In the genomic region with DNA sequence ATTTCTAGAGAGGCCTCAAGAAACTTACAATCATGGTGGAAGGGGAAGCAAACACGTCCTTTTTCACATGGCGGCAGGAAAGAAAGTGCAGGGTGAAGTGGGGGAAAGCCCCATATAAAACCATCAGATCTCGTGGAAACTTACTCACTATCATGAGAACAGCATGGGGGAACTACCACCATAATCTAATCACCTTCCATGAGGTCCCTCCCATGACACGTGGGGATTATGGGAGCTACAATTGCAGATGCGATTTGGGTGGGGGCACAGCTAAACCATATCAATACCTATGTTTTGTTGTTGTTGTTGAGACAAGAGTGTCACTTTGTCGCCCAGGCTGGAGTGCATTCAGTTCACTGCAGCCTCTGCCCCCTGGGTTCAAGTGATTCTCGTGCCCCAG, we compare ENCODE assay signal across 16 cellular contexts. TPM values are rescaled to one million over a fixed set of nuclear protein-coding genes. Genes with fewer than 3 reads are reported as not detected.
DNase-seq lines count a peak whose midpoint lies in the region; ATAC-seq and TF ChIP-seq lines count a peak whose summit lies in the region.
"Had no signal": no experiment of that assay in that cellular context is flagged by ENCODE, and none has a peak within 500 bp of the region (broad histone marks: within the 10 kb centered on the region; RNA-seq: fewer than 3 reads in every experiment).

No MANE protein-coding gene starts in this region.

- H3K27ac Mint-ChIP-seq in CD4-positive, alpha-beta T cell = peak overlapping the region; percentile 69
- H3K27ac Mint-ChIP-seq in activated B cell treated with CpG ODN at 0.5 μM for 24 hours = peak overlapping the region; percentile 79
- H3K27ac Mint-ChIP-seq in activated naive CD4-positive, alpha-beta T cell treated with anti-CD3 and anti-CD28 coated beads, Interleukin-2, amount 50 U/mL, for 72 hours = peak overlapping the region; percentile 92 to 98
- H3K27ac Mint-ChIP-seq: endodermal cell had no signal

- H3K4me3 Mint-ChIP-seq in CD4-positive, alpha-beta T cell = no peak overlapping the region
- no peak overlapping the region for H3K4me3 Mint-ChIP-seq in activated B cell treated with CpG ODN at 0.5 μM for 24 hours
- H3K4me3 Mint-ChIP-seq: endodermal cell had no signal

- H3K36me3 ChIP-seq in WERI-Rb-1 = peaks cover 14% of the 10 kb centered on the region
- H3K36me3 ChIP-seq in BE2C = peaks cover 6% of the 10 kb centered on the region
- H3K36me3 ChIP-seq: breast epithelium had no signal

- CTCF ChIA-PET in CD4-positive, alpha-beta T cell (lab: Charles Lee) = no interaction called here
- CTCF ChIA-PET in activated B cell treated with CpG ODN at 0.5 μM for 24 hours (lab: Charles Lee) = no interaction called here

- no peak for DNase-seq in CD4-positive, alpha-beta T cell
- DNase-seq in activated B cell treated with CpG ODN at 0.5 μM for 24 hours (no peak), WERI-Rb-1 (no peak), BE2C (no peak), D341Med (ENCODE audit: low spot score) (no peak), GOT3 (lab: John Stamatoyannopoulos, UW) (no peak)
- DNase-seq in activated naive CD4-positive, alpha-beta T cell treated with anti-CD3 and anti-CD28 coated beads, Interleukin-2, amount 50 U/mL, for 72 hours (ENCODE audit: low spot score in 2 of 2) = peak; percentile 24 to 63
- peak; percentile 24 to 42 for DNase-seq in stimulated activated CD4-positive, alpha-beta T cell treated with anti-CD3 and anti-CD28 coated beads, Interleukin-2, amount 100 ng/mL, for 48 hours
- DNase-seq: foreskin keratinocyte, KBM-7, mesendoderm, NCI-H1105 treated with DMSO at 0.1 percent for 48 hours, NCI-H345, occipital lobe had no signal

- POLR2A ChIA-PET in CD4-positive, alpha-beta T cell (lab: Charles Lee) = interaction anchor here (2.2 kb wide), 1 partner anchor 29 kb away, joined by 5 read pairs; no protein-coding TSS in a partner anchor
- POLR2A ChIA-PET in activated B cell treated with CpG ODN at 0.5 μM for 24 hours (lab: Charles Lee) = interaction anchor here (1.0 to 1.5 kb wide), 2 partner anchors 35 to 112 kb away, joined by 3 to 7 read pairs; no protein-coding TSS in a partner anchor

- H3K27me3 ChIP-seq in CD4-positive, alpha-beta T cell (ENCODE audit: control insufficient read depth, insufficient read depth, low read length) = no peaks in the 10 kb centered on the region
- H3K27me3 ChIP-seq in WERI-Rb-1 (ENCODE audit: insufficient read depth, low read depth, severe bottlenecking) (no peaks in the 10 kb centered on the region), BE2C (no peaks in the 10 kb centered on the region)
- H3K27me3 ChIP-seq: breast epithelium, foreskin keratinocyte had no signal

- H3K27ac ChIP-seq in CD4-positive, alpha-beta T cell (ENCODE audit: low read depth, low read length) = no peak overlapping the region
- H3K27ac ChIP-seq in WERI-Rb-1 = no peak overlapping the region
- H3K27ac ChIP-seq: breast epithelium, foreskin keratinocyte had no signal

- H3K4me3 ChIP-seq in WERI-Rb-1 (ENCODE audit: low read depth, low read length) = no peak overlapping the region
- H3K4me3 ChIP-seq in BE2C (ENCODE audit: low read depth, low read length) = no peak overlapping the region
- H3K4me3 ChIP-seq: breast epithelium had no signal

- ATAC-seq in CD4-positive, alpha-beta T cell (ENCODE audit: poor library complexity) = peak; percentile 29
- peak; percentile 85 for ATAC-seq in activated B cell treated with CpG ODN at 0.5 μM for 24 hours (ENCODE audit: low read depth)
- peak; percentile 83 to 87 for ATAC-seq in activated naive CD4-positive, alpha-beta T cell treated with anti-CD3 and anti-CD28 coated beads, Interleukin-2, amount 50 U/mL, for 72 hours
- ATAC-seq: foreskin keratinocyte had no signal

- H3K36me3 Mint-ChIP-seq in CD4-positive, alpha-beta T cell (ENCODE audit: low read depth) = peaks cover 81% of the 10 kb centered on the region
- peaks cover 53% of the 10 kb centered on the region for H3K36me3 Mint-ChIP-seq in activated B cell treated with CpG ODN at 0.5 μM for 24 hours (ENCODE audit: low read depth)
- H3K36me3 Mint-ChIP-seq in activated naive CD4-positive, alpha-beta T cell treated with anti-CD3 and anti-CD28 coated beads, Interleukin-2, amount 50 U/mL, for 72 hours = peaks cover 6 to 62% of the 10 kb centered on the region in 2 donors

- H3K27me3 Mint-ChIP-seq in CD4-positive, alpha-beta T cell = no peaks in the 10 kb centered on the region
- no peaks in the 10 kb centered on the region for H3K27me3 Mint-ChIP-seq in activated B cell treated with CpG ODN at 0.5 μM for 24 hours

- intact Hi-C loops in CD4-positive, alpha-beta T cell (cut with DNase I, micrococcal nuclease) = no loop called here
- intact Hi-C loops in activated B cell treated with CpG ODN at 0.5 μM for 24 hours (cut with micrococcal nuclease) = no loop called here

- H3K4me1 ChIP-seq in BE2C = no peaks in the 10 kb centered on the region
- H3K4me1 ChIP-seq: breast epithelium, foreskin keratinocyte had no signal

- H3K9me3 Mint-ChIP-seq in CD4-positive, alpha-beta T cell = no peaks in the 10 kb centered on the region
- no peaks in the 10 kb centered on the region for H3K9me3 Mint-ChIP-seq in activated B cell treated with CpG ODN at 0.5 μM for 24 hours
- peaks cover 0 to 6% of the 10 kb centered on the region in 2 donors for H3K9me3 Mint-ChIP-seq in activated naive CD4-positive, alpha-beta T cell treated with anti-CD3 and anti-CD28 coated beads, Interleukin-2, amount 50 U/mL, for 72 hours

- H3K9me3 ChIP-seq in CD4-positive, alpha-beta T cell (ENCODE audit: control insufficient read depth, low read length) = no peaks in the 10 kb centered on the region
- H3K9me3 ChIP-seq in WERI-Rb-1 (ENCODE audit: severe bottlenecking) = no peaks in the 10 kb centered on the region
- no peaks in the 10 kb centered on the region for H3K9me3 ChIP-seq in BE2C
- H3K9me3 ChIP-seq: breast epithelium had no signal

- H3K4me1 Mint-ChIP-seq in CD4-positive, alpha-beta T cell (ENCODE audit: low read depth) = peaks cover 50% of the 10 kb centered on the region
- peaks cover 26% of the 10 kb centered on the region for H3K4me1 Mint-ChIP-seq in activated B cell treated with CpG ODN at 0.5 μM for 24 hours

- no peak for TF ChIP-seq CTCF in CD4-positive, alpha-beta T cell (IDR thresholded peaks at IDR 0.05)
- no peak for TF ChIP-seq CTCF in activated B cell treated with CpG ODN at 0.5 μM for 24 hours (IDR thresholded peaks at IDR 0.05)
- no peak for TF ChIP-seq CTCF in WERI-Rb-1 (IDR thresholded peaks at IDR 0.05; ENCODE audit: low read depth, low read length)
- TF ChIP-seq CTCF in BE2C (IDR thresholded peaks at IDR 0.05; ENCODE audit: low read depth, low read length) = no peak

RNA-seq across cellular contexts. Expression of a gene that starts 29.9 kb away (rescaled TPM):
- 100 to 1,000 TPM; 281 to 291 TPM for total RNA-seq in CD4-positive, alpha-beta T cell
- 110 and 126 TPM in 2 replicates for total RNA-seq in activated B cell treated with CpG ODN at 0.5 μM for 24 hours
- total RNA-seq in activated naive CD4-positive, alpha-beta T cell treated with anti-CD3 and anti-CD28 coated beads, Interleukin-2, amount 50 U/mL, for 72 hours = 100 to 1,000 TPM; 259 to 290 TPM
- 20.8 TPM for polyA plus RNA-seq in BE2C (2012; ENCODE audit: insufficient read depth, insufficient read length, low read depth)

RNA-seq across cellular contexts. Expression of a gene that starts 36.6 kb away (rescaled TPM):
- 10 to 100 TPM in 1 of 2 experiments, 1 to 10 TPM in 1; 9.4 to 10.6 TPM for total RNA-seq in CD4-positive, alpha-beta T cell
- total RNA-seq in activated B cell treated with CpG ODN at 0.5 μM for 24 hours = 46.4 and 53.6 TPM in 2 replicates
- 10 to 100 TPM; 36.5 to 49.5 TPM for total RNA-seq in activated naive CD4-positive, alpha-beta T cell treated with anti-CD3 and anti-CD28 coated beads, Interleukin-2, amount 50 U/mL, for 72 hours
- 48.9 TPM for polyA plus RNA-seq in BE2C (2012; ENCODE audit: insufficient read depth, insufficient read length, low read depth)

Comparison
In these comparisons a context has a peak if more than half of its experiments do, and no peak if none do; other contexts are left out.
1. ATAC-seq: peak in every context shown above with its lines; median percentile 85 in activated B cell treated with CpG ODN at 0.5 μM for 24 hours; 85 in activated naive CD4-positive, alpha-beta T cell treated with anti-CD3 and anti-CD28 coated beads, Interleukin-2, amount 50 U/mL, for 72 hours; 29 in CD4-positive, alpha-beta T cell.
2. DNase-seq: peak in activated naive CD4-positive, alpha-beta T cell treated with anti-CD3 and anti-CD28 coated beads, Interleukin-2, amount 50 U/mL, for 72 hours (2 of 2) and stimulated activated CD4-positive, alpha-beta T cell treated with anti-CD3 and anti-CD28 coated beads, Interleukin-2, amount 100 ng/mL, for 48 hours (2 of 2); none in CD4-positive, alpha-beta T cell (0 of 10), activated B cell treated with CpG ODN at 0.5 μM for 24 hours (single experiment), WERI-Rb-1 (single experiment), BE2C (single experiment), D341Med (single experiment) and GOT3 (single experiment).
3. Peak in every context shown above with its lines, with median percentiles within 50 percentile points of each other: H3K27ac Mint-ChIP-seq.